In genomic region chr17:32927201-32927723, GRCh38 we compare ENCODE assay signal across 1 cellular context.
TF ChIP-seq lines count a peak whose summit lies in the region.

No MANE protein-coding gene starts in this region.

TF ChIP-seq in HepG2, 621 proteins besides CTCF, POLR2A, EP300 and RAD21 (continued from another document and continues in another):
- TF ChIP-seq LBX2 (CRISPR knock-in tag; IDR thresholded peaks at IDR 0.05; ENCODE audit: borderline replicate concordance) (no peak), FOXC1 (CRISPR knock-in tag; IDR thresholded peaks at IDR 0.05; ENCODE audit: borderline replicate concordance) (no peak; the same call in 1 of the 2 replicates), MED13 (CRISPR knock-in tag; IDR thresholded peaks at IDR 0.05) (no peak), SMYD3 (CRISPR knock-in tag; IDR thresholded peaks at IDR 0.05) (no peak), ZNF207 (IDR thresholded peaks at IDR 0.05; ENCODE audit: borderline replicate concordance) (no peak), FIP1L1 (IDR thresholded peaks at IDR 0.05; ENCODE audit: borderline replicate concordance, insufficient read depth, low read depth, low read length) (no peak), NBN (conservative IDR thresholded peaks at IDR 0.05) (no peak), ZBTB7B (CRISPR knock-in tag; IDR thresholded peaks at IDR 0.05) (peak; percentile 91), ZNF891 (CRISPR knock-in tag; IDR thresholded peaks at IDR 0.05) (0 out of 2 replicates have a peak, but pooled peaks have one; percentile 53), ZNF747 (CRISPR knock-in tag; IDR thresholded peaks at IDR 0.05; ENCODE audit: borderline replicate concordance) (peak; percentile 49; the same call in 1 of the 2 replicates), KDM4B (CRISPR knock-in tag; IDR thresholded peaks at IDR 0.05) (no peak), MBD4 (IDR thresholded peaks at IDR 0.05; ENCODE audit: borderline replicate concordance, low read length) (no peak), ZNF761 (CRISPR knock-in tag; conservative IDR thresholded peaks at IDR 0.05) (no peak), MATR3 (CRISPR knock-in tag; IDR thresholded peaks at IDR 0.05) (no peak), KLF6 (CRISPR knock-in tag; IDR thresholded peaks at IDR 0.05) (no peak), TFE3 (CRISPR knock-in tag; IDR thresholded peaks at IDR 0.05) (peak; percentile 64), ZNF577 (CRISPR knock-in tag; IDR thresholded peaks at IDR 0.05; ENCODE audit: borderline replicate concordance, low read depth) (no peak), BCL6 (CRISPR knock-in tag; IDR thresholded peaks at IDR 0.05) (peak; percentile 38; the same call in 1 of the 2 replicates), ZNF572 (CRISPR knock-in tag; IDR thresholded peaks at IDR 0.05) (peak; percentile 84; the same call in 1 of the 2 replicates), ZNF235 (CRISPR knock-in tag; IDR thresholded peaks at IDR 0.05; ENCODE audit: borderline replicate concordance) (0 out of 2 replicates have a peak, but pooled peaks have one; percentile 15), RBFOX2 (IDR thresholded peaks at IDR 0.05; ENCODE audit: low read depth, low read length) (no peak), ZNF570 (CRISPR knock-in tag; IDR thresholded peaks at IDR 0.05; ENCODE audit: borderline replicate concordance) (no peak), HOXA7 (CRISPR knock-in tag; IDR thresholded peaks at IDR 0.05) (no peak), ZNF614 (CRISPR knock-in tag; IDR thresholded peaks at IDR 0.05; ENCODE audit: borderline replicate concordance) (peak; percentile 75; the same call in 1 of the 2 replicates), KMT2B (CRISPR knock-in tag; IDR thresholded peaks at IDR 0.05) (no peak; the same call in 1 of the 2 replicates), CHCHD3 (CRISPR knock-in tag; IDR thresholded peaks at IDR 0.05) (no peak), GATAD1 (CRISPR knock-in tag; IDR thresholded peaks at IDR 0.05) (no peak), ZNF12 (CRISPR knock-in tag; IDR thresholded peaks at IDR 0.05) (no peak), ZNF142 (CRISPR knock-in tag; IDR thresholded peaks at IDR 0.05) (no peak), ADNP (CRISPR knock-in tag; IDR thresholded peaks at IDR 0.05) (no peak), ARNT (IDR thresholded peaks at IDR 0.05) (no peak), ZNF674 (CRISPR knock-in tag; IDR thresholded peaks at IDR 0.05; ENCODE audit: low read depth) (0 out of 2 replicates have a peak, but pooled peaks have one; percentile 65), ZNF260 (CRISPR knock-in tag; IDR thresholded peaks at IDR 0.05; ENCODE audit: borderline replicate concordance, low read depth) (no peak), PRDM15 (CRISPR knock-in tag; IDR thresholded peaks at IDR 0.05) (no peak), ZSCAN29 (CRISPR knock-in tag; conservative IDR thresholded peaks at IDR 0.05) (0 out of 2 replicates have a peak, but pooled peaks have one; percentile 66), THRA (CRISPR knock-in tag; IDR thresholded peaks at IDR 0.05; ENCODE audit: borderline replicate concordance) (no peak), THAP8 (CRISPR knock-in tag; IDR thresholded peaks at IDR 0.05; ENCODE audit: borderline replicate concordance) (no peak), POLR2G (IDR thresholded peaks at IDR 0.05; ENCODE audit: low read depth, low read length) (peak; percentile 43; the same call in 1 of the 2 replicates), CREB3 (CRISPR knock-in tag; IDR thresholded peaks at IDR 0.05) (no peak), SOX13 (IDR thresholded peaks at IDR 0.05) (no peak), SOX13 (CRISPR knock-in tag; conservative IDR thresholded peaks at IDR 0.05 in 1 of 2, IDR thresholded peaks at IDR 0.05 in 1 of 2) (peak in 1 of 2 experiments; percentile 42; a peak in 1 of 4 replicates), CEBPG (CRISPR knock-in tag; IDR thresholded peaks at IDR 0.05) (no peak), RFXAP (CRISPR knock-in tag; IDR thresholded peaks at IDR 0.05; ENCODE audit: borderline replicate concordance) (no peak), ZBTB2 (CRISPR knock-in tag; IDR thresholded peaks at IDR 0.05; ENCODE audit: low read depth) (0 out of 2 replicates have a peak, but pooled peaks have one; percentile 3), ZNF83 (CRISPR knock-in tag; IDR thresholded peaks at IDR 0.05; ENCODE audit: borderline replicate concordance) (no peak; the same call in 1 of the 2 replicates), HOXD1 (CRISPR knock-in tag; IDR thresholded peaks at IDR 0.05) (no peak), NFKB2 (CRISPR knock-in tag; IDR thresholded peaks at IDR 0.05; ENCODE audit: borderline replicate concordance) (no peak), ZNF558 (CRISPR knock-in tag; IDR thresholded peaks at IDR 0.05; ENCODE audit: borderline replicate concordance) (no peak), ZBTB44 (CRISPR knock-in tag; IDR thresholded peaks at IDR 0.05) (no peak), PRPF4 (IDR thresholded peaks at IDR 0.05; ENCODE audit: low read depth, low read length, poor library complexity, severe bottlenecking) (no peak)
